Comparison of ENCODE assay signal across 10 cellular contexts in the genomic region with DNA sequence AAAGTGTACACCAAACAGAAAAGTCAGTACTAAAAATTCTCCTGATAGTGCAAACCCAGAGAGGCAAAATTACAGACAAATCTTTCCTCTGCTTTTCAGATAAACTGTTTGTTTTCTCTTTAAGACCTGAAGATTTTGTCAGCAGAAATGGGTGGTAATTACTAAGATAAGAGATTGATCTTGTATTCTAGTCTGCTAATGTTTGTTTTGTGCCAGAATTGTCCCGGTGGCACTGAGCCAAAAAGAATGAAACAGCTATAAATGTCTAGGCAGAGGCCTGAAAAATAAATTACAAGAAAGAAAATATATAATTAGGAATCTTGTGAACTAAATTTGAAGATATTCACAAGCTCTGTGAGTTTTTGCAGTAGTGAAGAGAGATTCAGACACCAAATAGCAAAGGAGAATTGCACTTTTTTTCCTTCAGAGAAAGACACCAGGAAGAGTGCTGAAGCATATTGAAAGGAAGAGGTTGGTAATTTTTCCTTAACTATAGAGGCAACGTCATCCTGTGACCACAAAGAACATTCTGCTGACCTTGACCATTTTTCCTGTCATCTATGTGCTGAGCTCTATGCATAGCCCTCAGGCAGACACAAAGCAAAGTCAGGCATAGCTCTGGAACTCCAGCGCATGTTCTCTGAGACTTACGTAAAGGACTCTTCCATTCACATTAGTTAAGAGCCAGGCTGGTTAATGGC.
DNase-seq lines count a peak whose midpoint lies in the region; ATAC-seq and TF ChIP-seq lines count a peak whose summit lies in the region.
"Had no signal": no experiment of that assay in that cellular context is flagged by ENCODE, and none has a peak within 500 bp of the region (broad histone marks: within the 10 kb centered on the region; RNA-seq: fewer than 3 reads in every experiment).

No MANE protein-coding gene starts in this region.

- H3K27me3 Mint-ChIP-seq in activated CD4-positive, alpha-beta memory T cell treated with anti-CD3 and anti-CD28 coated beads for 36 hours = peaks cover under 1% of the 10 kb centered on the region

- no peaks in the 10 kb centered on the region for H3K79me2 ChIP-seq in Loucy (ENCODE audit: insufficient read depth, low read length)

- H3K9me3 ChIP-seq in Loucy (ENCODE audit: insufficient read depth, low read depth, low read length) = no peaks in the 10 kb centered on the region

- H2AFZ ChIP-seq in Loucy (ENCODE audit: low read length) = peak overlapping the region; percentile 32

- no peaks in the 10 kb centered on the region for H3K36me3 Mint-ChIP-seq in activated CD4-positive, alpha-beta memory T cell treated with anti-CD3 and anti-CD28 coated beads for 36 hours

- no peaks in the 10 kb centered on the region for H4K20me1 ChIP-seq in Loucy (ENCODE audit: insufficient read depth, low read length, poor library complexity, severe bottlenecking)

- no peaks in the 10 kb centered on the region for H3K9me3 Mint-ChIP-seq in activated CD4-positive, alpha-beta memory T cell treated with anti-CD3 and anti-CD28 coated beads for 36 hours

- H3K36me3 ChIP-seq in Loucy (ENCODE audit: insufficient read depth, low read length) = no peaks in the 10 kb centered on the region

- H3K27me3 ChIP-seq in Loucy (ENCODE audit: insufficient read depth, low read length, poor library complexity, severe bottlenecking) = no peaks in the 10 kb centered on the region

- peak overlapping the region; percentile 49 for H3K4me2 ChIP-seq in Loucy (ENCODE audit: low read depth, low read length, poor library complexity, severe bottlenecking)

- H3K9ac ChIP-seq in Loucy (ENCODE audit: low read depth, low read length, poor library complexity, severe bottlenecking) = peak overlapping the region; percentile 13

- DNase-seq in NCI-H82 (lab: John Stamatoyannopoulos, UW) (peak; percentile 13), fibroblast of pulmonary artery (ENCODE audit: low read depth) (peak; percentile 46), sciatic nerve (ENCODE audit: low spot score) (no peak), HCEC 1CT (no peak)
- DNase-seq in activated CD4-positive, alpha-beta memory T cell treated with anti-CD3 and anti-CD28 coated beads for 36 hours = no peak
- DNase-seq in stimulated activated CD4-positive, alpha-beta T cell treated with anti-CD3 and anti-CD28 coated beads, Interleukin-12 subunit alpha, Interleukin-12 subunit beta, amount 100 ng/mL, for 4 hours = no peak
- DNase-seq: activated naive CD4-positive, alpha-beta T cell; PC-3 had no signal

- no peak overlapping the region for H3K27ac Mint-ChIP-seq in activated CD4-positive, alpha-beta memory T cell treated with anti-CD3 and anti-CD28 coated beads for 36 hours

- no peak overlapping the region for H3K4me3 Mint-ChIP-seq in activated CD4-positive, alpha-beta memory T cell treated with anti-CD3 and anti-CD28 coated beads for 36 hours

- peaks cover 29% of the 10 kb centered on the region for H3K4me1 ChIP-seq in Loucy (ENCODE audit: insufficient read depth, low read length, poor library complexity, severe bottlenecking)

- peak; percentile 56 for ATAC-seq in sciatic nerve
- no peak for ATAC-seq in GM21717 (IDR thresholded peaks at IDR 0.05; ENCODE audit: unreplicated experiment)
- ATAC-seq: PC-3 had no signal

- TF ChIP-seq CTCF in Loucy (conservative IDR thresholded peaks at IDR 0.05; ENCODE audit: low read length) (no peak), fibroblast of pulmonary artery (IDR thresholded peaks at IDR 0.05; ENCODE audit: low read length, missing control alignments) (no peak)

- H3F3A ChIP-seq in Loucy (ENCODE audit: low read depth) = no peaks in the 10 kb centered on the region

- CTCF ChIA-PET in activated CD4-positive, alpha-beta memory T cell treated with anti-CD3 and anti-CD28 coated beads for 36 hours (lab: Charles Lee) = interaction anchor here (1.0 to 1.5 kb wide), 3 partner anchors 20 to 319 kb away, joined by 3 to 8 read pairs (median 4); no protein-coding TSS in a partner anchor

- H3K4me1 Mint-ChIP-seq in activated CD4-positive, alpha-beta memory T cell treated with anti-CD3 and anti-CD28 coated beads for 36 hours (ENCODE audit: low read depth) = peaks cover 16% of the 10 kb centered on the region

- intact Hi-C loops in sciatic nerve (cut with DNase I) = no loop called here
- intact Hi-C loops in activated CD4-positive, alpha-beta memory T cell treated with anti-CD3 and anti-CD28 coated beads for 36 hours (cut with micrococcal nuclease) = no loop called here

- POLR2A ChIA-PET in activated CD4-positive, alpha-beta memory T cell treated with anti-CD3 and anti-CD28 coated beads for 36 hours (lab: Charles Lee) = interaction anchor here (0.8 kb wide), 1 partner anchor 14 kb away, joined by 4 read pairs; no protein-coding TSS in a partner anchor

- no peaks in the 10 kb centered on the region for H3K9me2 ChIP-seq in Loucy (replicated peaks; ENCODE audit: low read depth, low read length)

- H3K4me3 ChIP-seq in Loucy (ENCODE audit: low read length, poor library complexity, severe bottlenecking) (no peak overlapping the region), fibroblast of pulmonary artery (replicated peaks; ENCODE audit: low read depth, low read length) (no peak overlapping the region)

Comparison
In these comparisons a context has a peak if more than half of its experiments do, and no peak if none do; other contexts are left out.
1. DNase-seq: peak in NCI-H82 (single experiment) and fibroblast of pulmonary artery (single experiment); none in sciatic nerve (single experiment), activated CD4-positive, alpha-beta memory T cell treated with anti-CD3 and anti-CD28 coated beads for 36 hours (single experiment), stimulated activated CD4-positive, alpha-beta T cell treated with anti-CD3 and anti-CD28 coated beads, Interleukin-12 subunit alpha, Interleukin-12 subunit beta, amount 100 ng/mL, for 4 hours (single experiment) and HCEC 1CT (single experiment).